13 cellular contexts compared by ENCODE assay signal in genomic region chr17:27446569-27447301, GRCh38. TPM values are rescaled to one million over a fixed set of nuclear protein-coding genes. Genes with fewer than 3 reads are reported as not detected.
DNase-seq lines count a peak whose midpoint lies in the region; ATAC-seq and TF ChIP-seq lines count a peak whose summit lies in the region.
"Had no signal": no experiment of that assay in that cellular context is flagged by ENCODE, and none has a peak within 500 bp of the region (broad histone marks: within the 10 kb centered on the region; RNA-seq: fewer than 3 reads in every experiment).

No MANE protein-coding gene starts in this region.

- H3K27ac ChIP-seq in mesenchymal stem cell (ENCODE audit: low read length, poor library complexity, severe bottlenecking), result no peak overlapping the region
- H3K27ac ChIP-seq: SJSA1 had no signal

- no peak overlapping the region for H3K9ac ChIP-seq in mesenchymal stem cell (ENCODE audit: low read length)

- H2AK5ac ChIP-seq in mesenchymal stem cell (ENCODE audit: low read length, severe bottlenecking), result no peak overlapping the region

- POLR2A ChIA-PET in Caco-2 (lab: Charles Lee), result no interaction called here

- no peak overlapping the region for H3K4me3 Mint-ChIP-seq in Caco-2 (ENCODE audit: unreplicated experiment)
- H3K4me3 Mint-ChIP-seq: activated CD8-positive, alpha-beta T cell treated with anti-CD3 and anti-CD28 coated beads, Interleukin-2, amount 10 ng/mL, durations not matched to agents 7 days and 5 days; naive thymus-derived CD4-positive, alpha-beta T cell; stimulated activated naive CD8-positive, alpha-beta T cell treated with anti-CD3 and anti-CD28 coated beads, Interleukin-15, amount 100 ng/mL, for 72 hours had no signal

- no TSS peak for BruUV-seq in Caco-2 (replicated peaks; lab: Mats Ljungman, UMichigan)

- DNase-seq in GM03348 (ENCODE audit: low spot score) (peak; percentile 62), NCI-H69 (lab: John Stamatoyannopoulos, UW) (peak; percentile 58), brain pericyte (ENCODE audit: low read depth, low spot score) (peak; percentile 80), mesenchymal stem cell (peak; percentile 93), Caco-2 (no peak), germinal center (ENCODE audit: low spot score) (no peak)
- DNase-seq: activated CD8-positive, alpha-beta T cell treated with anti-CD3 and anti-CD28 coated beads, Interleukin-2, amount 10 ng/mL, durations not matched to agents 7 days and 5 days; H7; naive thymus-derived CD4-positive, alpha-beta T cell; stimulated activated naive CD8-positive, alpha-beta T cell treated with anti-CD3 and anti-CD28 coated beads, Interleukin-15, amount 100 ng/mL, for 72 hours had no signal

- peaks cover 14% of the 10 kb centered on the region for H3K4me1 Mint-ChIP-seq in Caco-2 (ENCODE audit: low read depth, unreplicated experiment)
- H3K4me1 Mint-ChIP-seq: stimulated activated naive CD8-positive, alpha-beta T cell treated with anti-CD3 and anti-CD28 coated beads, Interleukin-15, amount 100 ng/mL, for 72 hours had no signal

- no peak overlapping the region for H3K14ac ChIP-seq in mesenchymal stem cell (ENCODE audit: low read length in 2 of 2)

- intact Hi-C loops in Caco-2 (cut with micrococcal nuclease; ENCODE audit: unreplicated experiment), result no loop called here

- H2BK15ac ChIP-seq in mesenchymal stem cell (ENCODE audit: low read depth, poor library complexity, severe bottlenecking), result no peak overlapping the region

- no peak overlapping the region for H3K4me2 ChIP-seq in mesenchymal stem cell (ENCODE audit: low read length, poor library complexity, severe bottlenecking)

- WGBS in mesenchymal stem cell, result 18% methylated on average over 3 of the region's 6 CpGs

- no peak overlapping the region for H2BK120ac ChIP-seq in mesenchymal stem cell (ENCODE audit: low read depth, low read length)

- H2BK12ac ChIP-seq in mesenchymal stem cell (ENCODE audit: low read length in 2 of 2), result no peak overlapping the region

- H3K4me3 ChIP-seq in mesenchymal stem cell (ENCODE audit: insufficient read depth in 1 of 2, low read depth in 1 of 2, low read length in 2 of 2) (no peak overlapping the region), Caco-2 (ENCODE audit: low read depth, low read length) (no peak overlapping the region)
- H3K4me3 ChIP-seq: SJSA1 had no signal

- H3K4me1 ChIP-seq in mesenchymal stem cell (ENCODE audit: control insufficient read depth, insufficient read depth, low read depth, low read length) (peaks cover 10% of the 10 kb centered on the region), Caco-2 (peaks cover 16% of the 10 kb centered on the region)

- H3K23ac ChIP-seq in mesenchymal stem cell (ENCODE audit: low read length in 2 of 2), result no peak overlapping the region

- no peak overlapping the region for H3K18ac ChIP-seq in mesenchymal stem cell (ENCODE audit: low read depth in 1 of 2, low read length in 2 of 2)

- no peak for ATAC-seq in HG02973 (IDR thresholded peaks at IDR 0.05; ENCODE audit: unreplicated experiment)
- no peak for ATAC-seq in GM21619 (IDR thresholded peaks at IDR 0.05; ENCODE audit: unreplicated experiment)
- ATAC-seq: activated CD8-positive, alpha-beta T cell treated with anti-CD3 and anti-CD28 coated beads, Interleukin-2, amount 10 ng/mL, durations not matched to agents 7 days and 5 days; naive thymus-derived CD4-positive, alpha-beta T cell; stimulated activated naive CD8-positive, alpha-beta T cell treated with anti-CD3 and anti-CD28 coated beads, Interleukin-15, amount 100 ng/mL, for 72 hours had no signal

- H4K8ac ChIP-seq in mesenchymal stem cell (ENCODE audit: low read length), result no peak overlapping the region

- no peak overlapping the region for H2BK5ac ChIP-seq in mesenchymal stem cell (ENCODE audit: low read depth, low read length, poor library complexity, severe bottlenecking)

- H3K27me3 Mint-ChIP-seq in Caco-2 (ENCODE audit: insufficient read depth, unreplicated experiment), result no peaks in the 10 kb centered on the region

- TF ChIP-seq CTCF in Caco-2 (IDR thresholded peaks at IDR 0.05; ENCODE audit: insufficient read depth in 1 of 2, low read depth in 1 of 2, low read length in 1 of 2, severe bottlenecking in 1 of 2, unreplicated experiment in 1 of 2), result no peak

- H3K36me3 ChIP-seq in mesenchymal stem cell (ENCODE audit: control insufficient read depth in 1 of 2, insufficient read depth in 2 of 2, low read depth in 1 of 2, low read length in 2 of 2) (no peaks in the 10 kb centered on the region), Caco-2 (ENCODE audit: control insufficient read depth, insufficient read depth, low read length) (no peaks in the 10 kb centered on the region)
- H3K36me3 ChIP-seq: SJSA1 had no signal

- H3K79me1 ChIP-seq in mesenchymal stem cell (replicated peaks; ENCODE audit: low read length, poor library complexity, severe bottlenecking), result no peaks in the 10 kb centered on the region

- H4K91ac ChIP-seq in mesenchymal stem cell (ENCODE audit: low read length), result no peak overlapping the region

- no peak overlapping the region for H2AFZ ChIP-seq in mesenchymal stem cell (ENCODE audit: low read depth, low read length)

- H3K27ac Mint-ChIP-seq in Caco-2 (ENCODE audit: unreplicated experiment), result no peak overlapping the region
- H3K27ac Mint-ChIP-seq: activated CD8-positive, alpha-beta T cell treated with anti-CD3 and anti-CD28 coated beads, Interleukin-2, amount 10 ng/mL, durations not matched to agents 7 days and 5 days; naive thymus-derived CD4-positive, alpha-beta T cell; stimulated activated naive CD8-positive, alpha-beta T cell treated with anti-CD3 and anti-CD28 coated beads, Interleukin-15, amount 100 ng/mL, for 72 hours had no signal

- H3K4ac ChIP-seq in mesenchymal stem cell (ENCODE audit: low read depth in 1 of 2, low read length in 2 of 2), result no peak overlapping the region

- H3K27me3 ChIP-seq in mesenchymal stem cell (ENCODE audit: control insufficient read depth in 1 of 2, insufficient read depth in 1 of 2, low read length in 2 of 2), result peaks cover 0 to 2% of the 10 kb centered on the region in 2 experiments
- no peaks in the 10 kb centered on the region for H3K27me3 ChIP-seq in Caco-2 (replicated peaks; ENCODE audit: control insufficient read depth, insufficient read depth, low read length)
- H3K27me3 ChIP-seq: SJSA1 had no signal

- H3K9me3 Mint-ChIP-seq in Caco-2 (ENCODE audit: unreplicated experiment), result no peaks in the 10 kb centered on the region
- H3K9me3 Mint-ChIP-seq: naive thymus-derived CD4-positive, alpha-beta T cell; stimulated activated naive CD8-positive, alpha-beta T cell treated with anti-CD3 and anti-CD28 coated beads, Interleukin-15, amount 100 ng/mL, for 72 hours had no signal

- no peaks in the 10 kb centered on the region for H3K36me3 Mint-ChIP-seq in Caco-2 (ENCODE audit: insufficient read depth, unreplicated experiment)
- H3K36me3 Mint-ChIP-seq: naive thymus-derived CD4-positive, alpha-beta T cell had no signal

- CTCF ChIA-PET in Caco-2 (lab: Charles Lee), result interaction anchor here (0.7 to 1.8 kb wide), 3 partner anchors 9 to 153 kb away, joined by 3 to 8 read pairs (median 5); partner anchors contain the start of gene KSR1

- H3K9me3 ChIP-seq in mesenchymal stem cell (ENCODE audit: control insufficient read depth, low read length) (no peaks in the 10 kb centered on the region), Caco-2 (no peaks in the 10 kb centered on the region)
- H3K9me3 ChIP-seq: SJSA1 had no signal

RNA-seq across cellular contexts. Expression of gene KSR1, which starts 9.5 kb away (rescaled TPM):
- 20.6 TPM for polyA plus RNA-seq in mesenchymal stem cell (2013, experiment 1 of 2)
- polyA plus RNA-seq in mesenchymal stem cell (2013, experiment 2 of 2), result 20.0 TPM
- 88.9 and 91.5 TPM in 2 replicates for total RNA-seq in Caco-2 (2022)

Comparison
In these comparisons a context has a peak if more than half of its experiments do, and no peak if none do; other contexts are left out.
1. DNase-seq: peak in GM03348 (single experiment), NCI-H69 (single experiment), brain pericyte (single experiment) and mesenchymal stem cell (single experiment); none in Caco-2 (0 of 2) and germinal center (single experiment).